ENCODE assay signal across 8 cellular contexts in the genomic region with DNA sequence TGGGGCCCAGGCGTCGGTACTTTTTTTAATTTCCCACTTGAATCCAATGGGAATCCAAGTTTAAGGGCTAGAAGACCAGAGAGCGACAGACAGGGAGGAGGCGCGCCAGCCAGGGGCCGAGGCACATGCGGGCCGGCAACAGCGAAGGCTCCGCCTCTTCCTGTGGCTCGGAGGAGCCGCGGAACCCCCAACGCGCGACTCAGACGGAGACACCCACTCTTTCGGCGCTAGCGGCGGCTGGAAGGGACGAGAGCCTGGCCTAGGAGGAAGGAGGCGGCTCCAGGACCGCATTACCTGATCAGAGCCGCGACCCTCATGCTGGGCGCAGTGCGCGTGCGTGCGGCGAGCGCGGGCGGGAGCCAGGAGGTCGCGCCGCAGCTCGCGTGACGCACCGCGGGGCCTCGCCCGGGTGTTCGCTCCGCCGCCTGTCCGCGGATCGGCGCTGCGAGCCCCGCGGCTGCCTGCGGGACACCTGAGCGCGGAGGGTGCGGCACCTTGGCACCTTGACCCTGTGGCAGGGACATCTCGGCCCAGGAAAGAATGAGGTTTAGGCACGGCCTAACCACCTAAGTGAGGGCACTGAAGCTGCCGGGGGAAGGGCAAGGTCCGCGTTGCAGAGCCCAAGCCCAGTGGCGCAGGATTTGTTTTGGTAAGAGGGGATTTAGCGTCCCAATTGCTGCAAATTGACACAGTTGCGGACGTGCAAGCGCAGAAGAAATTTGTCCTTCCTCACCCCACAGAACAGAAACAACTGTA. TPM values are rescaled to one million over a fixed set of nuclear protein-coding genes. Genes with fewer than 3 reads are reported as not detected.
DNase-seq lines count a peak whose midpoint lies in the region; ATAC-seq, FAIRE-seq and TF ChIP-seq lines count a peak whose summit lies in the region.

Gene DPH6 (minus strand): TSS at position 341 of the 756 bp plus-strand sequence. CDS start 24 bp downstream, at position 317.

- H3K4me1 ChIP-seq in keratinocyte (ENCODE audit: control insufficient read depth, extremely low read depth, insufficient read depth, low read length), result peaks cover 14% of the 10 kb centered on the region

- H3K9ac ChIP-seq in keratinocyte (ENCODE audit: control insufficient read depth, extremely low read depth, insufficient read depth, low read length), result peak within 1 kb of the TSS; percentile 96

- H3K4me1 Mint-ChIP-seq in WTC11, result peaks cover 55% of the 10 kb centered on the region

- CTCF ChIA-PET in WTC11 (lab: Charles Lee), result interaction anchor here (0.6 kb wide), 1 partner anchor 409 kb away, joined by 3 read pairs; no protein-coding TSS in a partner anchor

- peak within 1 kb of the TSS; percentile 88 for H3K4me3 Mint-ChIP-seq in WTC11

- dilution Hi-C loops in keratinocyte (cut with MboI; ENCODE audit: extremely low pct_ligation_motif_present, low sequenced_read_pairs), result no loop called here

- peak within 1 kb of the TSS; percentile 99 for H3K27ac Mint-ChIP-seq in WTC11

- no peaks in the 10 kb centered on the region for H3K27me3 Mint-ChIP-seq in WTC11 (ENCODE audit: low read depth)

- H3K9me3 Mint-ChIP-seq in WTC11, result no peaks in the 10 kb centered on the region

- no peaks in the 10 kb centered on the region for H3K9me1 ChIP-seq in keratinocyte (ENCODE audit: control insufficient read depth, extremely low read depth, insufficient read depth, low read length)

- no peaks in the 10 kb centered on the region for H3K27me3 ChIP-seq in keratinocyte (ENCODE audit: control insufficient read depth, extremely low read depth, insufficient read depth, low read length)

- TF ChIP-seq CTCF in WTC11 (IDR thresholded peaks at IDR 0.05), result no peak
- peak; percentile 0 for TF ChIP-seq CTCF in cardiac fibroblast (IDR thresholded peaks at IDR 0.05; ENCODE audit: low read depth, low read length)
- TF ChIP-seq CTCF in keratinocyte (optimal IDR thresholded peaks at IDR 0.05 in 1 of 3, IDR thresholded peaks at IDR 0.05 in 1 of 3, conservative IDR thresholded peaks at IDR 0.05 in 1 of 3; ENCODE audit: extremely low read depth in 1 of 3, insufficient read depth in 2 of 3, low read length in 3 of 3), result peak in 1 of 3 experiments; percentile 18

- peak within 1 kb of the TSS; percentile 96 for H3K4me2 ChIP-seq in keratinocyte (ENCODE audit: control insufficient read depth, extremely low read depth, insufficient read depth, low read depth, low read length)

- H3K9me3 ChIP-seq in keratinocyte (ENCODE audit: control insufficient read depth, low read depth, low read length), result no peaks in the 10 kb centered on the region

- in situ Hi-C loops in ACHN (cut with HindIII; ENCODE audit: low pct_ligation_motif_present, low pct_unique_long_range_greater_than_20kb, low sequenced_read_pairs), result no loop called here

- H3K36me3 ChIP-seq in keratinocyte (ENCODE audit: control insufficient read depth in 2 of 2, extremely low read depth in 1 of 2, insufficient read depth in 2 of 2, low read length in 2 of 2), result no peaks in the 10 kb centered on the region

- peak; percentile 76 for ATAC-seq in GM18861 (IDR thresholded peaks at IDR 0.05; ENCODE audit: unreplicated experiment)
- ATAC-seq in HG03095 (IDR thresholded peaks at IDR 0.05; ENCODE audit: unreplicated experiment), result peak; percentile 88
- ATAC-seq in WTC11, result peak; percentile 71

- H3K79me2 ChIP-seq in keratinocyte (ENCODE audit: control insufficient read depth, insufficient read depth, low read length), result peaks cover 2% of the 10 kb centered on the region

- H4K20me1 ChIP-seq in keratinocyte (ENCODE audit: control insufficient read depth, extremely low read depth, insufficient read depth, low read length), result no peaks in the 10 kb centered on the region

- POLR2A ChIA-PET in WTC11 (lab: Charles Lee), result interaction anchor here (0.6 kb wide), 2 partner anchors 18 to 764 kb away, joined by 3 to 5 read pairs; no protein-coding TSS in a partner anchor

- H3K4me3 ChIP-seq in cardiac fibroblast (replicated peaks in 1 of 2; ENCODE audit: low read depth in 2 of 2, low read length in 2 of 2) (peak within 1 kb of the TSS; percentile 80 to 81), keratinocyte (ENCODE audit: control insufficient read depth in 2 of 3, extremely low read depth in 1 of 3, insufficient read depth in 2 of 3, low read depth in 1 of 3, low read length in 3 of 3) (peak within 1 kb of the TSS; percentile 79 to 87 (median 81))

- H2AFZ ChIP-seq in keratinocyte (ENCODE audit: control insufficient read depth, low read length), result peak within 1 kb of the TSS; percentile 90

- DNase-seq in ACHN, result peak; percentile 81
- DNase-seq in NCI-H2227 (lab: John Stamatoyannopoulos, UW; ENCODE audit: unreplicated experiment), result peak; percentile 91
- peak; percentile 84 for DNase-seq in WTC11 (ENCODE audit: low spot score)
- peak; percentile 83 to 91 for DNase-seq in cardiac fibroblast (ENCODE audit: low read depth in 2 of 2)
- DNase-seq in keratinocyte (ENCODE audit: low read depth, low spot score), result no peak
- DNase-seq in stimulated activated CD4-positive, alpha-beta T cell treated with anti-CD3 and anti-CD28 coated beads, Interleukin-12 subunit alpha, Interleukin-12 subunit beta, amount 100 ng/mL, for 48 hours (ENCODE audit: low read depth in 2 of 3, low spot score in 1 of 3), result peak; percentile 58 to 75 (median 74)

- no peaks in the 10 kb centered on the region for H3K36me3 Mint-ChIP-seq in WTC11

- peak within 1 kb of the TSS; percentile 96 for H3K27ac ChIP-seq in keratinocyte (ENCODE audit: control insufficient read depth, insufficient read depth, low read length)

- FAIRE-seq in keratinocyte (lab: Jason Lieb, UNC), result peak; percentile 34

TF ChIP-seq in WTC11, 78 proteins besides CTCF, POLR2A, EP300 and RAD21 (continues in another document):
- TF ChIP-seq KAT7 (CRISPR knock-in tag; IDR thresholded peaks at IDR 0.05; ENCODE audit: borderline replicate concordance), result 0 out of 2 replicates have a peak, but pooled peaks have one; percentile 68
- TF ChIP-seq FOXP1 (CRISPR knock-in tag; IDR thresholded peaks at IDR 0.05; ENCODE audit: borderline replicate concordance), result peak; percentile 72
- peak; percentile 91 for TF ChIP-seq MAX (CRISPR knock-in tag; IDR thresholded peaks at IDR 0.05)
- no peak for TF ChIP-seq NFYB (CRISPR knock-in tag; conservative IDR thresholded peaks at IDR 0.05; ENCODE audit: low read depth)
- TF ChIP-seq JUN (CRISPR knock-in tag; IDR thresholded peaks at IDR 0.05), result peak; percentile 91
- peak; percentile 19; the same call in 1 of the 2 replicates for TF ChIP-seq ZNF281 (CRISPR knock-in tag; IDR thresholded peaks at IDR 0.05)
- TF ChIP-seq TCF7 (CRISPR knock-in tag; IDR thresholded peaks at IDR 0.05; ENCODE audit: low read depth), result no peak
- TF ChIP-seq TP53 (CRISPR knock-in tag; IDR thresholded peaks at IDR 0.05), result peak; percentile 74; the same call in 1 of the 2 replicates
- no peak for TF ChIP-seq ATF1 (CRISPR knock-in tag; IDR thresholded peaks at IDR 0.05)
- no peak for TF ChIP-seq MYBL2 (CRISPR knock-in tag; IDR thresholded peaks at IDR 0.05)
- TF ChIP-seq, protein P1, sequence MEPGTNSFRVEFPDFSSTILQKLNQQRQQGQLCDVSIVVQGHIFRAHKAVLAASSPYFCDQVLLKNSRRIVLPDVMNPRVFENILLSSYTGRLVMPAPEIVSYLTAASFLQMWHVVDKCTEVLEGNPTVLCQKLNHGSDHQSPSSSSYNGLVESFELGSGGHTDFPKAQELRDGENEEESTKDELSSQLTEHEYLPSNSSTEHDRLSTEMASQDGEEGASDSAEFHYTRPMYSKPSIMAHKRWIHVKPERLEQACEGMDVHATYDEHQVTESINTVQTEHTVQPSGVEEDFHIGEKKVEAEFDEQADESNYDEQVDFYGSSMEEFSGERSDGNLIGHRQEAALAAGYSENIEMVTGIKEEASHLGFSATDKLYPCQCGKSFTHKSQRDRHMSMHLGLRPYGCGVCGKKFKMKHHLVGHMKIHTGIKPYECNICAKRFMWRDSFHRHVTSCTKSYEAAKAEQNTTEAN (CRISPR knock-in tag; IDR thresholded peaks at IDR 0.05), result peak; percentile 33; the same call in 1 of the 2 replicates
- no peak for TF ChIP-seq ZNF396 (CRISPR knock-in tag; IDR thresholded peaks at IDR 0.05; ENCODE audit: borderline replicate concordance)
- no peak for TF ChIP-seq NR2C2 (CRISPR knock-in tag; IDR thresholded peaks at IDR 0.05)
- TF ChIP-seq RELA (CRISPR knock-in tag; IDR thresholded peaks at IDR 0.05; ENCODE audit: borderline replicate concordance), result 0 out of 2 replicates have a peak, but pooled peaks have one; percentile 73

RNA-seq across cellular contexts. Expression of gene DPH6, which starts in this region (rescaled TPM):
- total RNA-seq in WTC11 (2021), result 30.4 to 32.7 TPM (median 31.7 TPM) in 3 replicates
- 8.5 to 13.6 TPM (median 12.7 TPM) in 3 replicates for polyA plus RNA-seq in keratinocyte
- polyA plus RNA-seq in keratinocyte (2011; ENCODE audit: low read depth), result 2.7 TPM
- polyA plus RNA-seq in keratinocyte (2011; cell fraction: cytosol; rRNA removed), result 10.1 and 11.3 TPM in 2 replicates
- 8.8 and 10.8 TPM in 2 replicates for polyA plus RNA-seq in keratinocyte (2011; cell fraction: nucleus; rRNA removed)
- 7.8 and 13.2 TPM in 2 replicates for polyA plus RNA-seq in keratinocyte (2012; ENCODE audit: low replicate concordance)
- 6.7 to 30.6 TPM (median 22.8 TPM) in 3 replicates for polyA minus RNA-seq in keratinocyte
- 7.1 TPM for polyA minus RNA-seq in keratinocyte (2011; cell fraction: cytosol; rRNA and poly(A)+ RNA removed)
- 24.9 and 40.2 TPM in 2 replicates for polyA minus RNA-seq in keratinocyte (2011; cell fraction: nucleus; rRNA and poly(A)+ RNA removed)
